1 cellular context compared by ENCODE assay signal in genomic region chr6:28943557-28944411, GRCh38.
TF ChIP-seq lines count a peak whose summit lies in the region.

No MANE protein-coding gene starts in this region.

TF ChIP-seq in HEK293, 187 proteins besides CTCF, POLR2A, EP300 and RAD21 (continued from another document):
- no peak for TF ChIP-seq ZNF704 (tag by site-specific recombination; IDR thresholded peaks at IDR 0.05)
- peak; percentile 41 for TF ChIP-seq SP3 (tag by site-specific recombination; IDR thresholded peaks at IDR 0.05)
- TF ChIP-seq TSHZ1 (tag by site-specific recombination; IDR thresholded peaks at IDR 0.05; ENCODE audit: borderline replicate concordance) = peak; percentile 56; the same call in 1 of the 2 replicates
- peak; percentile 96; the same call in 1 of the 2 replicates for TF ChIP-seq ZNF362 (tag by site-specific recombination; IDR thresholded peaks at IDR 0.05)
- peak; percentile 93 for TF ChIP-seq ZNF580 (tag by site-specific recombination; IDR thresholded peaks at IDR 0.05)
- TF ChIP-seq ZNF16 (tag by site-specific recombination; IDR thresholded peaks at IDR 0.05; ENCODE audit: low read depth) = peak; percentile 27; the same call in 1 of the 2 replicates
- peak; percentile 99 for TF ChIP-seq PRDM1 (tag by site-specific recombination; IDR thresholded peaks at IDR 0.05)
- TF ChIP-seq ZSCAN23 (tag by site-specific recombination; IDR thresholded peaks at IDR 0.05) = 0 out of 2 replicates have a peak, but pooled peaks have one; percentile 31
- peak; percentile 40; the same call in 1 of the 2 replicates for TF ChIP-seq KLF16 (tag by site-specific recombination; IDR thresholded peaks at IDR 0.05)
- TF ChIP-seq ZNF621 (tag by site-specific recombination; IDR thresholded peaks at IDR 0.05) = no peak
- no peak for TF ChIP-seq ZNF266 (tag by site-specific recombination; IDR thresholded peaks at IDR 0.05; ENCODE audit: low read depth)
- no peak for TF ChIP-seq ZNF26 (tag by site-specific recombination; IDR thresholded peaks at IDR 0.05)
- no peak for TF ChIP-seq ZNF175 (tag by site-specific recombination; IDR thresholded peaks at IDR 0.05)
- TF ChIP-seq ZNF449 (tag by site-specific recombination; IDR thresholded peaks at IDR 0.05) = no peak
- no peak for TF ChIP-seq ZNF146 (tag by site-specific recombination; IDR thresholded peaks at IDR 0.05)
- TF ChIP-seq ZNF121 (tag by site-specific recombination; IDR thresholded peaks at IDR 0.05) = no peak
- TF ChIP-seq ZNF521 (tag by site-specific recombination; IDR thresholded peaks at IDR 0.05) = no peak
- TF ChIP-seq AEBP2 (tag by site-specific recombination; IDR thresholded peaks at IDR 0.05; ENCODE audit: borderline replicate concordance) = no peak
- TF ChIP-seq ZFP69B (tag by site-specific recombination; IDR thresholded peaks at IDR 0.05) = peak; percentile 56; the same call in 1 of the 2 replicates
